Comparison of ENCODE assay signal across 2 cellular contexts in the genomic region with DNA sequence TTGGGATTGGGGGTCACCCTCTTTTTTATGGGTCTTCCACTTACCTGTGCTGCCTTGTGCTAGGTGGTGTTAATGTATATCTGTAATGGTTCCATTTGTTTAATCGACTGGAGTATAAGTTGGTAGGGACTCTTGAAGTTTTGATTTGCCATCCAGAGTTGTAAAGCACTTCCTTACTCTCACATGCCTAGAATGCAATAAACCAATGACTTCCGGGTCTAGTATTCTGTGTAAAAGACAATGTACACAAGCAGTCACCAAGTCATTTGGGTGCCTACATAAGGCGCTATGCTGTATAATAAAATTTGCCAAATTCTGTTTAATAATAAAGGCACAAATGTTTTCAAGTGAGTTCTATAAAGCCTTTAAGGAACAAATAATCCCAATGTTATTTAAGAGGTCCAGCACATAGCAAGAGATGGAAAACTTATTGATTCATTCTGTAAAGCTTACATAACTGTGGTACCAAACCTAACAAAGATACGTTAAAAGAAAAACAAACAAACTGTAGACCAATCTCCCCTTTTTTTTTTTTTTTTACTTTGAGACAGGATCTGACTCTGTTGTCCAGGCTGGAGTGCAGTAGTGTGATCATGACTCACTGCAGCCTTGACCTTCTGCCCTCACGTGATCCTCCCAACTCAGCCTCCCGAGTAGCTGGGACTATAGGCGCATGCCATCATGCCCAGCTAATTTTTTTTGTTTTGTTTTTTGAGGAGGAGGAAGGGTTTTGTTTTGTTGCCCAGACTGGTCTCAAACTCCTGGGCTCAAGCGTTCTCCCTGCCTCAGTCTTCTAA.
TF ChIP-seq lines count a peak whose summit lies in the region.

No MANE protein-coding gene starts in this region.

TF ChIP-seq in IMR-90, 13 proteins besides CTCF, POLR2A, EP300 and RAD21:
- TF ChIP-seq RCOR1 (IDR thresholded peaks at IDR 0.05; ENCODE audit: insufficient replicate concordance, low read length) (no peak), RFX5 (IDR thresholded peaks at IDR 0.05; ENCODE audit: low read depth, low read length) (no peak), MXI1 (IDR thresholded peaks at IDR 0.05; ENCODE audit: borderline replicate concordance, low read depth, low read length) (no peak), MAFK (IDR thresholded peaks at IDR 0.05; ENCODE audit: low read depth, low read length) (no peak), FOS (IDR thresholded peaks at IDR 0.05; ENCODE audit: low read depth, low read length) (no peak), BHLHE40 (IDR thresholded peaks at IDR 0.05; ENCODE audit: low read depth, low read length) (peak; percentile 42; the same call in 1 of the 2 replicates), SMC3 (IDR thresholded peaks at IDR 0.05; ENCODE audit: low read depth, low read length) (no peak)
- TF ChIP-seq, protein P1, sequence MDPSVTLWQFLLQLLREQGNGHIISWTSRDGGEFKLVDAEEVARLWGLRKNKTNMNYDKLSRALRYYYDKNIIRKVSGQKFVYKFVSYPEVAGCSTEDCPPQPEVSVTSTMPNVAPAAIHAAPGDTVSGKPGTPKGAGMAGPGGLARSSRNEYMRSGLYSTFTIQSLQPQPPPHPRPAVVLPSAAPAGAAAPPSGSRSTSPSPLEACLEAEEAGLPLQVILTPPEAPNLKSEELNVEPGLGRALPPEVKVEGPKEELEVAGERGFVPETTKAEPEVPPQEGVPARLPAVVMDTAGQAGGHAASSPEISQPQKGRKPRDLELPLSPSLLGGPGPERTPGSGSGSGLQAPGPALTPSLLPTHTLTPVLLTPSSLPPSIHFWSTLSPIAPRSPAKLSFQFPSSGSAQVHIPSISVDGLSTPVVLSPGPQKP (IDR thresholded peaks at IDR 0.05; ENCODE audit: borderline replicate concordance, low read depth, low read length): no peak

TF ChIP-seq in K562, 482 proteins besides CTCF, POLR2A, EP300 and RAD21:
- TF ChIP-seq ZNF121 (CRISPR knock-in tag; conservative IDR thresholded peaks at IDR 0.05) (0 out of 2 replicates have a peak, but pooled peaks have one; percentile 12), MAFK (IDR thresholded peaks at IDR 0.05; ENCODE audit: low read length) (no peak)
TF ChIP-seq in K562: peak in this region for 1.
